In the genomic region with DNA sequence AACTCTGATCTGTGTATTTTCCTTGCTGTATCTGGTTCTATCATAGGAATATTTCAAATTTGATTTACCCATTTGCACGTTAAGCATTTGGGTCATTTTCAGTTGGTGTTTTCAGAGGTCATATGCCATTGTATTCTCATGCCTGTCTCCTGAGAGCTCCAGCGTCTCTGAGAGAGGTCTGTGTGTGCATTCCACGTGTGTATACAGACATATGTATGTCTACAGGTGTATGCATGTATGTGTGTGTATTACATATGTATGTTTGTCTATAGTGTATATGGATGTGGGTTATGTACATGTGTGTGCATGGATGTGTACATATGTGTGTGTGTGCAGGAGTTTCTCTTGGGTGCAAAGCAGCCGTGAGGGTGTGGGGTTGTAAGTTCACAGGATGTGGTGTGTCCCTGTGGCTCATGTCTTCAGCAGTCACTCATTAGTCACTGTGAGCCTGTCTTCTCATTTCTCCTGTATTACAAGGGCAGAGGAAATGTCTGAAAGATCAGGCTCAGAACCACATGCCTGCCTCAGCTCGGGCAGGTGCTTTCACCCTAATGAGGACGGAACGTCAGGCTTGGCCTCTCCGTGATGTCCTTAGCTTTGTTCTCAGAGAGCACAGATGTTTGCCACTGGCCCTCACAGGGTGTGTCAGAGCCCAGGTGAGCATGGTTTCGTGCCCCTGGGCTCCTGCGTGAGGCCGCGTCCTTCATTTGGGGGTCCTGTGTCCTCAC, we compare ENCODE assay signal across 8 cellular contexts.
DNase-seq lines count a peak whose midpoint lies in the region.

No MANE protein-coding gene starts in this region.

- H3K27me3 ChIP-seq in mucosa of stomach (ENCODE audit: control insufficient read depth, insufficient read depth, low read length): no peaks in the 10 kb centered on the region

- peaks cover 55% of the 10 kb centered on the region for H3K4me1 ChIP-seq in mucosa of stomach (ENCODE audit: control insufficient read depth, insufficient read depth, low read length)

- no peaks in the 10 kb centered on the region for H3K9me3 ChIP-seq in mucosa of stomach (ENCODE audit: control insufficient read depth, low read length)

- no peaks in the 10 kb centered on the region for H3K36me3 ChIP-seq in mucosa of stomach (ENCODE audit: control insufficient read depth, insufficient read depth, low read length)

- no peak overlapping the region for H3K4me3 ChIP-seq in mucosa of stomach (ENCODE audit: low read length)

- H3K9ac ChIP-seq in mucosa of stomach (ENCODE audit: low read length): peak overlapping the region; percentile 70

- DNase-seq in activated CD4-positive, alpha-beta T cell treated with anti-CD3 and anti-CD28 coated beads for 48 hours: peak; percentile 62
- DNase-seq in activated CD4-positive, alpha-beta T cell treated with anti-CD3 and anti-CD28 coated beads, Interleukin-2, amount 50 U/mL, for 1 hour: no peak
- DNase-seq in Kasumi-1 (lab: John Stamatoyannopoulos, UW) (peak; percentile 49), T-helper 9 cell (no peak), NCI-H2029 treated with DMSO at 0.1 percent for 48 hours (lab: John Stamatoyannopoulos, UW) (no peak), HuH-7 (ENCODE audit: low spot score) (no peak)
- DNase-seq in activated naive CD4-positive, alpha-beta T cell treated with anti-CD3 and anti-CD28 coated beads, Interleukin-2, amount 50 U/mL, for 16 hours: peak; percentile 27

Comparison
In these comparisons a context has a peak if more than half of its experiments do, and no peak if none do; other contexts are left out.
1. DNase-seq: peak in activated CD4-positive, alpha-beta T cell treated with anti-CD3 and anti-CD28 coated beads for 48 hours (single experiment), Kasumi-1 (2 of 2) and activated naive CD4-positive, alpha-beta T cell treated with anti-CD3 and anti-CD28 coated beads, Interleukin-2, amount 50 U/mL, for 16 hours (single experiment); none in activated CD4-positive, alpha-beta T cell treated with anti-CD3 and anti-CD28 coated beads, Interleukin-2, amount 50 U/mL, for 1 hour (single experiment), T-helper 9 cell (single experiment), NCI-H2029 treated with DMSO at 0.1 percent for 48 hours (single experiment) and HuH-7 (single experiment).